8 cellular contexts compared by ENCODE assay signal in genomic region chr17:31319253-31319661, GRCh38. TPM values are rescaled to one million over a fixed set of nuclear protein-coding genes. Genes with fewer than 3 reads are reported as not detected.
A peak's percentile ranks its signal among the peaks of the same experiment; 100 is the strongest.
DNase-seq lines count a peak whose midpoint lies in the region; ATAC-seq, FAIRE-seq and TF ChIP-seq lines count a peak whose summit lies in the region.
"Had no signal": no experiment of that assay in that cellular context is flagged by ENCODE, and none has a peak within 500 bp of the region (broad histone marks: within the 10 kb centered on the region; RNA-seq: fewer than 3 reads in every experiment).

No MANE protein-coding gene starts in this region.

- peaks cover 5% of the 10 kb centered on the region for H3K36me3 Mint-ChIP-seq in astrocyte (ENCODE audit: low read depth, unreplicated experiment)
- H3K36me3 Mint-ChIP-seq in stimulated activated effector memory CD8-positive, alpha-beta T cell treated with anti-CD3 and anti-CD28 coated beads, Interleukin-12 subunit alpha, Interleukin-12 subunit beta, amount 100 ng/mL, for 72 hours: peaks cover 46% of the 10 kb centered on the region

- H4K20me1 ChIP-seq in MM.1S (ENCODE audit: insufficient read depth, low read length): no peaks in the 10 kb centered on the region
- H4K20me1 ChIP-seq in astrocyte (ENCODE audit: insufficient read depth, low read length): no peaks in the 10 kb centered on the region

- H3K4me3 Mint-ChIP-seq in astrocyte (ENCODE audit: unreplicated experiment): no peak overlapping the region
- H3K4me3 Mint-ChIP-seq in stimulated activated effector memory CD8-positive, alpha-beta T cell treated with anti-CD3 and anti-CD28 coated beads, Interleukin-12 subunit alpha, Interleukin-12 subunit beta, amount 100 ng/mL, for 72 hours: peak overlapping the region; percentile 70

- H3K4me3 ChIP-seq in MM.1S (ENCODE audit: low read length): peak overlapping the region; percentile 82
- no peak overlapping the region for H3K4me3 ChIP-seq in astrocyte (ENCODE audit: insufficient read depth, low read depth, low read length)
- H3K4me3 ChIP-seq in ascending aorta: no peak overlapping the region

- H3K9ac ChIP-seq in MM.1S (ENCODE audit: low read length) (peak overlapping the region; percentile 93), astrocyte (ENCODE audit: low read length) (no peak overlapping the region)

- H2AFZ ChIP-seq in MM.1S (ENCODE audit: low read length): no peak overlapping the region
- no peak overlapping the region for H2AFZ ChIP-seq in astrocyte (ENCODE audit: low read depth, low read length)

- peaks cover 27% of the 10 kb centered on the region for H3K4me1 Mint-ChIP-seq in astrocyte (ENCODE audit: low read depth, unreplicated experiment)
- peaks cover 36% of the 10 kb centered on the region for H3K4me1 Mint-ChIP-seq in stimulated activated effector memory CD8-positive, alpha-beta T cell treated with anti-CD3 and anti-CD28 coated beads, Interleukin-12 subunit alpha, Interleukin-12 subunit beta, amount 100 ng/mL, for 72 hours

- H3F3A ChIP-seq in MM.1S (ENCODE audit: insufficient read depth, low read length): peaks cover 73% of the 10 kb centered on the region

- H3K36me3 ChIP-seq in MM.1S (replicated peaks; ENCODE audit: insufficient read depth, low read length) (no peaks in the 10 kb centered on the region), astrocyte (ENCODE audit: insufficient read depth, low read length) (no peaks in the 10 kb centered on the region), ascending aorta (no peaks in the 10 kb centered on the region)

- DNase-seq in MM.1S (peak; percentile 44), astrocyte (ENCODE audit: low read depth) (no peak), ascending aorta (ENCODE audit: low spot score in 2 of 2) (no peak), NCI-H1436 (lab: John Stamatoyannopoulos, UW) (no peak), GM19238 (ENCODE audit: insufficient read length, low spot score) (no peak)
- no peak for DNase-seq in stimulated activated effector memory CD8-positive, alpha-beta T cell treated with anti-CD3 and anti-CD28 coated beads, Interleukin-12 subunit alpha, Interleukin-12 subunit beta, amount 100 ng/mL, for 72 hours (ENCODE audit: low spot score in 2 of 2)
- DNase-seq: T-helper 9 cell had no signal

- H3K4me2 ChIP-seq in MM.1S (ENCODE audit: low read depth, low read length) (peak overlapping the region; percentile 80), astrocyte (ENCODE audit: low read length) (no peak overlapping the region)

- no peaks in the 10 kb centered on the region for H3K27me3 Mint-ChIP-seq in astrocyte (ENCODE audit: low read depth, unreplicated experiment)

- H3K4me1 ChIP-seq in MM.1S (ENCODE audit: low read length) (peaks cover 33% of the 10 kb centered on the region), astrocyte (ENCODE audit: insufficient read depth, low read length) (peaks cover 16% of the 10 kb centered on the region), ascending aorta (no peaks in the 10 kb centered on the region)

- H3K79me2 ChIP-seq in MM.1S (ENCODE audit: low read length) (peaks cover 82% of the 10 kb centered on the region), astrocyte (ENCODE audit: insufficient read depth, low read length) (peaks cover 3% of the 10 kb centered on the region)

- no peak overlapping the region for H3K27ac Mint-ChIP-seq in astrocyte (ENCODE audit: unreplicated experiment)
- peak overlapping the region; percentile 88 for H3K27ac Mint-ChIP-seq in stimulated activated effector memory CD8-positive, alpha-beta T cell treated with anti-CD3 and anti-CD28 coated beads, Interleukin-12 subunit alpha, Interleukin-12 subunit beta, amount 100 ng/mL, for 72 hours

- H3K9me2 ChIP-seq in MM.1S (replicated peaks; ENCODE audit: insufficient read depth, low read length): no peaks in the 10 kb centered on the region

- TF ChIP-seq CTCF in MM.1S (IDR thresholded peaks at IDR 0.05; ENCODE audit: low read length): no peak
- TF ChIP-seq CTCF in astrocyte (IDR thresholded peaks at IDR 0.05; ENCODE audit: insufficient read depth, low read depth, low read length): no peak
- no peak for TF ChIP-seq CTCF in ascending aorta (IDR thresholded peaks at IDR 0.05)

- ATAC-seq in GM18907 (IDR thresholded peaks at IDR 0.05; ENCODE audit: unreplicated experiment): peak; percentile 31
- peak; percentile 23 for ATAC-seq in stimulated activated effector memory CD8-positive, alpha-beta T cell treated with anti-CD3 and anti-CD28 coated beads, Interleukin-12 subunit alpha, Interleukin-12 subunit beta, amount 100 ng/mL, for 72 hours

- no peaks in the 10 kb centered on the region for H3K27me3 ChIP-seq in MM.1S (replicated peaks; ENCODE audit: insufficient read depth, low read length)
- no peaks in the 10 kb centered on the region for H3K27me3 ChIP-seq in astrocyte (ENCODE audit: insufficient read depth, low read length)
- H3K27me3 ChIP-seq in ascending aorta: no peaks in the 10 kb centered on the region

- H3K9me3 ChIP-seq in MM.1S (replicated peaks; ENCODE audit: insufficient read depth, low read length): no peaks in the 10 kb centered on the region
- H3K9me3 ChIP-seq in astrocyte (ENCODE audit: insufficient read depth, low read depth, low read length): no peaks in the 10 kb centered on the region
- H3K9me3 ChIP-seq in ascending aorta: no peaks in the 10 kb centered on the region

- intact Hi-C loops in ascending aorta (cut with DNase I): no loop called here

- H3K9me3 Mint-ChIP-seq in astrocyte (ENCODE audit: unreplicated experiment): no peaks in the 10 kb centered on the region
- H3K9me3 Mint-ChIP-seq in stimulated activated effector memory CD8-positive, alpha-beta T cell treated with anti-CD3 and anti-CD28 coated beads, Interleukin-12 subunit alpha, Interleukin-12 subunit beta, amount 100 ng/mL, for 72 hours: no peaks in the 10 kb centered on the region

- H3K27ac ChIP-seq in MM.1S (ENCODE audit: low read length): peak overlapping the region; percentile 90
- H3K27ac ChIP-seq in astrocyte (ENCODE audit: low read depth, low read length): peak overlapping the region; percentile 80
- no peak overlapping the region for H3K27ac ChIP-seq in ascending aorta

- FAIRE-seq in astrocyte (lab: Jason Lieb, UNC): no peak

RNA-seq across cellular contexts. Expression of gene EVI2A, which starts 2.2 kb away (rescaled TPM):
- total RNA-seq in astrocyte (1.1 TPM in 2 replicates), ascending aorta (7.5 TPM)

RNA-seq across cellular contexts. Expression of gene EVI2B, which starts 5.4 kb away (rescaled TPM):
- total RNA-seq in astrocyte (0.11 TPM in 1 of 2 replicates, not detected in the other), ascending aorta (0.85 TPM)

RNA-seq across cellular contexts. Expression of gene OMG, which starts 22.2 kb away (rescaled TPM):
- not detected in 2 replicates for total RNA-seq in astrocyte
- not detected for total RNA-seq in ascending aorta

Comparison
In these comparisons a context has a peak if more than half of its experiments do, and no peak if none do; other contexts are left out.
1. H3K27ac ChIP-seq: peak in MM.1S (single experiment) and astrocyte (single experiment); none in ascending aorta (0 of 2).